In the genomic region with DNA sequence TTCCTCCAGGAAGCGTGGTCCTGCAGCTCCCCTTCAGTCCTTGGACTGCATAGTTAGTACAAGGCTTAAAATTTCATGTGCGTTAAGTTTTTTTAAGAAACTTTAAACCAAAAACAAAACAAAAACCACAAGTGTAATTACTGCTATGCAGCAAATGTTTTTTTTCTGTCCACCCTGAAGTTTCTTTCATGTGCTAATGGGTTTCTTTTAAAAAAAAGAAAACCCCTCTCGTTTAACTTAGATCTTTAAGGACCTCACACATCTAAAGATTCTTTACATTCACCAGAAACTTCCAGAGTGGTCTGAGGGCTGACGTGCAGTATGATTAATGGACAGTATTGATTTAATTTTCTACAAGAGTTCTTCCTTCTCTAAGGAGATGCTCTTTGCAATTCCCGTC, we compare ENCODE assay signal across 13 cellular contexts.
"Had no signal": no experiment of that assay in that cellular context is flagged by ENCODE, and none has a peak within 500 bp of the region (broad histone marks: within the 10 kb centered on the region; RNA-seq: fewer than 3 reads in every experiment).

No MANE protein-coding gene starts in this region.

- H3K27me3 ChIP-seq: body of pancreas, sigmoid colon had no signal

- H3K9me3 ChIP-seq: body of pancreas, lower lobe of right lung, sigmoid colon had no signal

- H3K4me1 ChIP-seq: body of pancreas, sigmoid colon had no signal

- H3K36me3 ChIP-seq: lower lobe of right lung, sigmoid colon had no signal

- H3K27ac ChIP-seq: body of pancreas, lower lobe of right lung, sigmoid colon had no signal

- DNase-seq: activated CD4-positive, alpha-beta T cell treated with anti-CD3 and anti-CD28 coated beads, Interleukin-2, amount 10 ng/mL, durations not matched to agents 7 days and 5 days; activated T-cell treated with anti-CD3 and anti-CD28 coated beads for 4 hours; body of pancreas; erythroblast; hypothalamus; immature natural killer cell; lower lobe of right lung; naive thymus-derived CD4-positive, alpha-beta T cell; occipital lobe; sigmoid colon; stimulated activated CD4-positive, alpha-beta T cell treated with anti-CD3 and anti-CD28 coated beads, Interleukin-2, amount 100 ng/mL, for 48 hours; stimulated activated naive CD4-positive, alpha-beta T cell treated with Interleukin-2 at 50 U/mL for 16 hours; T-cell had no signal

- H3K4me3 ChIP-seq: body of pancreas, lower lobe of right lung, sigmoid colon had no signal
